Comparison of ENCODE assay signal across 8 cellular contexts in the genomic region with DNA sequence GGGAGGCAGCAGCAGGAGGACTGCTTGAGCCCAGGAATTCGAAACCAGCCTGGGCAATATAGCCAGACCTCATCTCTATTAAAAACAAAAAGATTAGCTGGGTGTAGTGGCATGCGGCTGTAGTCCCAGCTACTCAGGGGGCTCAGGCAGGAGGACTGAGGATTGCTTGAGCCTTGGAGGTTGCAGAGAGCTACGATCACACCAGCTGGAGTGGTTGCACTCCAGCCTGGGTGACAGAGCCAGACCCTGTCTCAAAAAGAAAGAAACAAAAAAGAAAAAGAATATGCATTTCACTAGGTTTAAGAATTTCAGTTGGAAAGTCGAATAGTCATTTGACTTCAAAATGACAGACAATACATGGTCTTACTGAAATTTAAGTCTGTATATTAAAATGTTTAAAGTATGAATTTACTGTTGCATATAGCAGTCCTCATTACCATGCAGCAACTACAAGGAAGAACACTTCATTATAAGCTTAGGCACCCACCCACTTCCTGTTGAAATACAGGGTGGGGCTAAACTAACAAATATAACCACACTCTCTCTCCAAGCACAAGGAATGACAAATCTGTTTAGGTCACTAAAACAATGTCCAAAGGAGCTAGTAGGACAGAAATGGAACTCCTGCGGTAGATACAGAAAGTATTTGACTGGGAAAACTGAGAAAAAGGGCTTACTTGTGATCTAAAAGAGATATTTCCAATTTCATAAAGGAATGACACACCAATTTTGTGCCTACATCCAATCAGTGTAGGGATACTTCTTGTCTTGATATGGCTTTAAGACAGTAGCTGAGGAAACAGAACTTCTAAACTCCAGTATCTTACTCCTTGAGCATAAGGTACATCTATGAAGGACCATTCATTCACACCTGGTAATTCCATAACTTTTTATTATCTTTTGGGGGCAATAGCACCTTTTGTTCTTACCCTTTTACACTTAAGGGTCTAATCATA. TPM values are rescaled to one million over a fixed set of nuclear protein-coding genes. Genes with fewer than 3 reads are reported as not detected.
DNase-seq lines count a peak whose midpoint lies in the region; TF ChIP-seq lines count a peak whose summit lies in the region.

No MANE protein-coding gene starts in this region.

- no peak overlapping the region; the same call in 1 of the 2 replicates for H3K9ac ChIP-seq in OCI-LY1 (ENCODE audit: low read length)

- H4K20me1 ChIP-seq in OCI-LY1 (ENCODE audit: insufficient read depth, low read length), result no peaks in the 10 kb centered on the region

- no peaks in the 10 kb centered on the region for H3F3A ChIP-seq in OCI-LY1 (ENCODE audit: insufficient read depth, low read length)

- peak overlapping the region; percentile 87 for H3K27ac ChIP-seq in OCI-LY1 (ENCODE audit: low read depth, low read length, poor library complexity, severe bottlenecking)

- H3K4me3 ChIP-seq in OCI-LY1 (ENCODE audit: low read depth, low read length, poor library complexity, severe bottlenecking) (peak overlapping the region; percentile 9), choroid plexus epithelial cell (ENCODE audit: low read depth, low read length) (no peak overlapping the region)

- H3K9me3 ChIP-seq in OCI-LY1 (ENCODE audit: low read length), result no peaks in the 10 kb centered on the region

- no peaks in the 10 kb centered on the region for H3K9me2 ChIP-seq in OCI-LY1 (ENCODE audit: low read depth, low read length)

- H3K4me1 ChIP-seq in OCI-LY1 (ENCODE audit: insufficient read depth, low read length, severe bottlenecking), result peaks cover 89% of the 10 kb centered on the region

- peak overlapping the region; percentile 12; the same call in 1 of the 2 replicates for H3K4me2 ChIP-seq in OCI-LY1 (ENCODE audit: low read length)

- POLR2A ChIA-PET in HEK293T (lab: Yijun Ruan, JAX), result interaction anchor here (0.6 to 1.1 kb wide), 2 partner anchors 16 to 54 kb away, joined by 3 read pairs; partner anchors contain the start of gene WASF2

- H3K27me3 ChIP-seq in OCI-LY1 (ENCODE audit: insufficient read depth, low read length), result no peaks in the 10 kb centered on the region

- H3K79me2 ChIP-seq in OCI-LY1 (ENCODE audit: insufficient read depth, low read length), result peaks cover 61% of the 10 kb centered on the region

- peaks cover 35% of the 10 kb centered on the region for H3K4me1 Mint-ChIP-seq in mesothelial cell of epicardium

- CTCF ChIA-PET in HEK293T (lab: Yijun Ruan, JAX), result interaction anchor here (1.0 kb wide), 1 partner anchor 11 kb away, joined by 3 read pairs; no protein-coding TSS in a partner anchor

- H3K27ac Mint-ChIP-seq in mesothelial cell of epicardium, result peak overlapping the region; percentile 59

- TF ChIP-seq CTCF in OCI-LY1 (IDR thresholded peaks at IDR 0.05; ENCODE audit: low read length) (no peak), choroid plexus epithelial cell (conservative IDR thresholded peaks at IDR 0.05; ENCODE audit: low read depth, low read length) (no peak), mesothelial cell of epicardium (IDR thresholded peaks at IDR 0.05; ENCODE audit: unreplicated experiment) (no peak)

- H3K36me3 Mint-ChIP-seq in mesothelial cell of epicardium, result peaks cover 3% of the 10 kb centered on the region

- peak; percentile 18 for DNase-seq in NCI-H2196 (lab: John Stamatoyannopoulos, UW; ENCODE audit: unreplicated experiment)
- DNase-seq in NCI-H2196 treated with DMSO at 0.1 percent for 48 hours (lab: John Stamatoyannopoulos, UW; ENCODE audit: unreplicated experiment), result no peak
- peak; percentile 63 for DNase-seq in choroid plexus epithelial cell (ENCODE audit: low read depth)
- DNase-seq in mesothelial cell of epicardium (ENCODE audit: low spot score in 2 of 2, unreplicated experiment in 2 of 2), result no peak
- no peak for DNase-seq in HEK293T (ENCODE audit: extremely low spot score)
- DNase-seq in DMS79 (lab: John Stamatoyannopoulos, UW), result no peak
- DNase-seq in NCI-H446 (lab: John Stamatoyannopoulos, UW), result no peak

- no peaks in the 10 kb centered on the region for H3K9me3 Mint-ChIP-seq in mesothelial cell of epicardium

- no peaks in the 10 kb centered on the region for H3K27me3 Mint-ChIP-seq in mesothelial cell of epicardium (ENCODE audit: low read depth)

- peaks cover 20% of the 10 kb centered on the region; the same call in 1 of the 2 replicates for H3K36me3 ChIP-seq in OCI-LY1 (ENCODE audit: insufficient read depth, low read length)

- no peak overlapping the region for H2AFZ ChIP-seq in OCI-LY1 (ENCODE audit: low read length)

- H3K4me3 Mint-ChIP-seq in mesothelial cell of epicardium, result no peak overlapping the region

TF ChIP-seq in HEK293T, 16 proteins besides CTCF, POLR2A, EP300 and RAD21:
- TF ChIP-seq TARDBP (IDR thresholded peaks at IDR 0.05), result no peak
- TF ChIP-seq LEF1 (IDR thresholded peaks at IDR 0.05; ENCODE audit: borderline replicate concordance), result no peak

RNA-seq across cellular contexts. Expression of gene GPR3, which starts 44.1 kb away (rescaled TPM):
- total RNA-seq in mesothelial cell of epicardium, result 1.7 to 2.3 TPM (median 1.7 TPM) in 3 replicates

RNA-seq across cellular contexts. Expression of gene CD164L2, which starts 53.3 kb away (rescaled TPM):
- total RNA-seq in mesothelial cell of epicardium, result 0.45 to 1.3 TPM (median 0.61 TPM) in 3 replicates

RNA-seq across cellular contexts. Expression of gene WASF2, which starts 53.5 kb away (rescaled TPM):
- total RNA-seq in mesothelial cell of epicardium, result 97.8 to 102 TPM (median 99.3 TPM) in 3 replicates

Comparison
In these comparisons a context has a peak if more than half of its experiments do, and no peak if none do; other contexts are left out.
1. DNase-seq: peak in NCI-H2196 (single experiment) and choroid plexus epithelial cell (single experiment); none in NCI-H2196 treated with DMSO at 0.1 percent for 48 hours (single experiment), mesothelial cell of epicardium (0 of 2), HEK293T (single experiment), DMS79 (single experiment) and NCI-H446 (0 of 2).